ENCODE assay signal across 1 cellular context in the genomic region with DNA sequence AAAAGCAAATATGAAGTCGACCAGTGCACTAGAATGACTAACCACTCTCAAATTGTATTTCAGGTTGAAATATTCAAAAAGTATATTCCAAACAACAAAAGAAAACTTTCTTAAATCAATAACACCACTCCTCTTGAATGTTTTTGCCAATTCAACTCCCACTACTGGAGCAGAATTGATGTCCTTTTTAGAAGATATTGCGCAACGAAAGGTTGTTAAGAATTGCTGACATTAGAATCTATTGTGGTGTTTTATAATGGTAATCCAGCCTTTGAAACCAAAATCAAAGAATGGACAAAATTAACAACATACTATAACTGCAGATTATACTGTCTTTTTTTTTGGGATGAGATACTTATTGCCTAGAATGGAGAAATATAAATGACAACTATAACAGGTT.
TF ChIP-seq lines count a peak whose summit lies in the region.

No MANE protein-coding gene starts in this region.

TF ChIP-seq in IMR-90, 13 proteins besides CTCF, POLR2A, EP300 and RAD21:
- TF ChIP-seq MAZ (IDR thresholded peaks at IDR 0.05; ENCODE audit: borderline replicate concordance, low read depth, low read length) = no peak
- TF ChIP-seq CEBPB (IDR thresholded peaks at IDR 0.05; ENCODE audit: low read depth, low read length) = peak; percentile 93
